13 cellular contexts compared by ENCODE assay signal in the genomic region with DNA sequence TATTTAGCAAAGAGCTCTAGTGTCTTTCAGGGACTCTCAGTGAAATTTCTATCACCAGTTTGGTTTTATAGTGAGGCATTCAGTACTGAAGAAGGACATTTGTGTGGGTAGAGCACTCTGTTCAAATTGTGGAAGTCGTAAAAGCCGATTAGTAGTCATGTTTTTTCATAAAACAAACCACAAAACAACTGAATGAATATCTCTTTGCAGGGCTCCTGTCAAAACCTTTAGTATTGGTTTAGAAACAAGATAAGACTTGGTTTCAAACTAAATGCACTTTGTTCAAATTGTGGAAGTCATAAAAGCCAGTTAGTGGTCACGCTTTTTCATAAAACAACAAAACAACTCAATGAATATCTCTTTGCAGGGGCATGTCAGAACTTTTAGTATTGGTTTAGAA. TPM values are rescaled to one million over a fixed set of nuclear protein-coding genes. Genes with fewer than 3 reads are reported as not detected.
DNase-seq lines count a peak whose midpoint lies in the region; ATAC-seq, FAIRE-seq and TF ChIP-seq lines count a peak whose summit lies in the region.
"Had no signal": no experiment of that assay in that cellular context is flagged by ENCODE, and none has a peak within 500 bp of the region (broad histone marks: within the 10 kb centered on the region; RNA-seq: fewer than 3 reads in every experiment).

No MANE protein-coding gene starts in this region.

- H3K4me3 ChIP-seq in pancreas = no peak overlapping the region
- H3K4me3 ChIP-seq: SJCRH30, skin epidermis had no signal

- no peak overlapping the region for H3K27ac ChIP-seq in pancreas
- H3K27ac ChIP-seq: C4-2B, SJCRH30, skin epidermis had no signal

- H3K36me3 ChIP-seq in pancreas = no peaks in the 10 kb centered on the region
- H3K36me3 ChIP-seq: SJCRH30 had no signal

- H3K9me3 ChIP-seq in pancreas = no peaks in the 10 kb centered on the region
- H3K9me3 ChIP-seq: SJCRH30 had no signal

- intact Hi-C loops in pancreas (cut with DNase I) = no loop called here

- H3K27me3 ChIP-seq in pancreas = no peaks in the 10 kb centered on the region
- H3K27me3 ChIP-seq: SJCRH30 had no signal

- ATAC-seq in GM18519 (IDR thresholded peaks at IDR 0.05; ENCODE audit: low FRiP score, unreplicated experiment) = peak; percentile 77
- ATAC-seq in GM21825 (IDR thresholded peaks at IDR 0.05; ENCODE audit: unreplicated experiment) = peak; percentile 74
- peak; percentile 87 for ATAC-seq in HG03432 (IDR thresholded peaks at IDR 0.05; ENCODE audit: unreplicated experiment)
- no peak for ATAC-seq in pancreas
- ATAC-seq in HG02970 (IDR thresholded peaks at IDR 0.05; ENCODE audit: low FRiP score, unreplicated experiment) = no peak

- WGBS in pancreas, 2 donors = 88 to 89% methylated on average over 3 of the region's 3 CpGs

- peak; percentile 39 for DNase-seq in astrocyte of the hippocampus (ENCODE audit: low read depth, low spot score)
- no peak for DNase-seq in pancreas
- no peak for DNase-seq in DMS153 treated with DMSO at 0.1 percent for 48 hours (lab: John Stamatoyannopoulos, UW; ENCODE audit: unreplicated experiment)
- DNase-seq in stimulated activated CD4-positive, alpha-beta T cell treated with anti-CD3 and anti-CD28 coated beads, Interleukin-15, amount 100 ng/mL, for 24 hours = no peak
- DNase-seq: endodermal cell, NCI-H2171, SJCRH30 had no signal

- TF ChIP-seq CTCF in pancreas (IDR thresholded peaks at IDR 0.05) = no peak

- no peaks in the 10 kb centered on the region for H3K4me1 ChIP-seq in pancreas
- H3K4me1 ChIP-seq: SJCRH30 had no signal

- FAIRE-seq in pancreas (lab: Jason Lieb, UNC) = no peak

RNA-seq across cellular contexts. Expression of gene ADGRF4, which starts 23.8 kb away (rescaled TPM):
- total RNA-seq in pancreas = not detected
- under 1 TPM in 1 of 2 donors, not detected in 1; 0.02 TPM for polyA plus RNA-seq in pancreas
- total RNA-seq: SJCRH30 had no signal

RNA-seq across cellular contexts. Expression of gene OPN5, which starts 59.7 kb away (rescaled TPM):
- not detected for total RNA-seq in pancreas
- polyA plus RNA-seq in pancreas = not detected
- total RNA-seq: endodermal cell, SJCRH30 had no signal

Comparison
In these comparisons a context has a peak if more than half of its experiments do, and no peak if none do; other contexts are left out.
1. ATAC-seq: peak in GM18519 (single experiment), GM21825 (single experiment) and HG03432 (single experiment); none in pancreas (0 of 4) and HG02970 (single experiment).